ENCODE assay signal across 8 cellular contexts in the genomic region with DNA sequence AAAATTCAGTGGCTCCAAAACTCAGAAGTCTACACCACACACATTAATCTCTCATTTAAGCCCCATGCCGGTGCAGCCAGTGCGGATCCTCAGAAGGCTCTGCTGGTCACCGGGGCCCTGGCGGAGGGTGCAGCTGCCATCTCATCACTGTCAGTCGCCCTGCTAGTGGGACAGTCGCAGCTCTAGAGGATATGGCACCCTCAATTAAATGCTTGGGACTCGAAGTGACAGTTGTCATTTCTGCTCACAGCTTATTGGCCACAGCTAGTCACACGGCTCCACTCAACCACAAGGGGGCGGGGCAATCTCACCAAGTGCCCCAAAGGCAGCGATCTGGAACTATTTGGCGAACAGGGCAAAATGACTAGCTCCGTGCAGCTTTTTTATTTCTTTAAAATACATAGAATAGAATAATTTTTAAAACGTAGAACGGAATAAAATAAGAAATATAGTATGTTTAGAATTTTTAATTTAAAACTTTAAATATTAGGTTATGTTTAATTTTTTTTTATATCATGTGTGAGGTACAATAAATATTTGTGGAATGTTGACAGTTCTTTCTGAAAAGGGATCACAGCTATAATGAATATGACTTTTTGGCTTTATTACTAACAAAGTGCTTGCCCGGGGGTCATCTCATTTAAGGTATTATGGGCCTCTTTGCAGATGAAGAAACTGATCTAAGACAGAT. TPM values are rescaled to one million over a fixed set of nuclear protein-coding genes. Genes with fewer than 3 reads are reported as not detected.
DNase-seq lines count a peak whose midpoint lies in the region; ATAC-seq and TF ChIP-seq lines count a peak whose summit lies in the region.

No MANE protein-coding gene starts in this region.

- H3K9me3 ChIP-seq in HCT116 (ENCODE audit: control insufficient read depth in 1 of 2, insufficient read depth in 1 of 2, low read depth in 1 of 2, low read length in 2 of 2) (no peaks in the 10 kb centered on the region), WERI-Rb-1 (ENCODE audit: severe bottlenecking) (no peaks in the 10 kb centered on the region)

- H3K4me2 ChIP-seq in HCT116 (ENCODE audit: low read length) = peak overlapping the region; percentile 77

- no peaks in the 10 kb centered on the region for H3K36me3 Mint-ChIP-seq in MCF 10A (ENCODE audit: insufficient read depth, unreplicated experiment)

- H3K4me3 ChIP-seq in HCT116 (replicated peaks in 1 of 2; ENCODE audit: low read depth in 1 of 2, low read length in 2 of 2) (peak overlapping the region in 1 of 2 experiments; percentile 30; a peak in 2 of 4 replicates), WERI-Rb-1 (ENCODE audit: low read depth, low read length) (peak overlapping the region; percentile 7; the same call in 1 of the 2 replicates)

- no peak overlapping the region for H3K4me3 Mint-ChIP-seq in MCF 10A (ENCODE audit: unreplicated experiment)

- H3K79me2 ChIP-seq in HCT116 (ENCODE audit: insufficient read depth, low read length) = no peaks in the 10 kb centered on the region

- peaks cover 59% of the 10 kb centered on the region for H3K27me3 Mint-ChIP-seq in MCF 10A (ENCODE audit: insufficient read depth, unreplicated experiment)

- H3K27me3 ChIP-seq in HCT116 (ENCODE audit: insufficient read depth, low read length) (peaks cover 11% of the 10 kb centered on the region; the same call in 1 of the 2 replicates), WERI-Rb-1 (ENCODE audit: insufficient read depth, low read depth, severe bottlenecking) (no peaks in the 10 kb centered on the region)

- intact Hi-C loops in HCT116 (cut with micrococcal nuclease) = loop anchor here (2.0 kb wide), 1 partner anchor 40 kb away; no protein-coding TSS in a partner anchor
- intact Hi-C loops in MCF 10A (cut with micrococcal nuclease) = loop anchor here (1.0 to 5.0 kb wide), 3 partner anchors 136 to 204 kb away; no protein-coding TSS in a partner anchor

- H4K20me1 ChIP-seq in HCT116 (ENCODE audit: insufficient read depth) = no peaks in the 10 kb centered on the region

- H3K9me3 Mint-ChIP-seq in MCF 10A (ENCODE audit: unreplicated experiment) = no peaks in the 10 kb centered on the region

- H3K36me3 ChIP-seq in HCT116 (ENCODE audit: control insufficient read depth in 1 of 2, insufficient read depth in 2 of 2, low read length in 2 of 2) (no peaks in the 10 kb centered on the region), WERI-Rb-1 (no peaks in the 10 kb centered on the region)

- H3K4me1 Mint-ChIP-seq in MCF 10A (ENCODE audit: insufficient read depth, unreplicated experiment) = no peaks in the 10 kb centered on the region

- RAD21 ChIA-PET in HCT116 (lab: Charles Lee; ENCODE audit: low non-redundant PET in 1 of 2, low total read pairs in 2 of 2, uncharacterized antibody in 2 of 2, unreplicated experiment in 2 of 2) = interaction anchor here in 1 of 2 experiments (1.1 kb wide), 1 partner anchor 202 kb away, joined by 3 read pairs; no protein-coding TSS in a partner anchor

- H3K27ac ChIP-seq in HCT116 (ENCODE audit: low read depth, low read length) = no peak overlapping the region
- H3K27ac ChIP-seq in WERI-Rb-1 = no peak overlapping the region

- BruUV-seq in HCT116 (replicated peaks; lab: Mats Ljungman, UMichigan) (no TSS peak), MCF 10A (replicated peaks; lab: Mats Ljungman, UMichigan) (no TSS peak)

- no peaks in the 10 kb centered on the region for H3K9me2 ChIP-seq in HCT116 (ENCODE audit: insufficient read depth)

- no peak overlapping the region for H3K27ac Mint-ChIP-seq in MCF 10A (ENCODE audit: low read depth, unreplicated experiment)

- peaks cover 0 to 9% of the 10 kb centered on the region in 2 experiments; a peak in 2 of 4 replicates for H3K4me1 ChIP-seq in HCT116 (ENCODE audit: control insufficient read depth in 1 of 2, insufficient read depth in 2 of 2, low read length in 2 of 2)

- POLR2A ChIA-PET in HCT116 (lab: Charles Lee) (interaction anchor here (1.3 kb wide), 1 partner anchor 15 kb away, joined by 4 read pairs; no protein-coding TSS in a partner anchor), MCF 10A (lab: Yijun Ruan, JAX) (interaction anchor here (0.6 to 2.0 kb wide), 3 partner anchors 10 to 210 kb away, joined by 3 to 6 read pairs (median 4); no protein-coding TSS in a partner anchor)

- TF ChIP-seq RAD21 in HCT116 (IDR thresholded peaks at IDR 0.05; ENCODE audit: low read depth) = peak; percentile 68

- no peak for TF ChIP-seq POLR2A in HCT116 (IDR thresholded peaks at IDR 0.05; ENCODE audit: borderline replicate concordance, extremely low read depth, insufficient read depth, insufficient read length)

- peak; percentile 98 for ATAC-seq in HCT116
- no peak for ATAC-seq in HG02642 (IDR thresholded peaks at IDR 0.05; ENCODE audit: poor library complexity, unreplicated experiment)

- CTCF ChIA-PET in HCT116 (lab: Charles Lee) (interaction anchor here (0.7 to 1.6 kb wide), 9 partner anchors 10 to 202 kb away, joined by 3 to 10 read pairs (median 4); no protein-coding TSS in a partner anchor), MCF 10A (lab: Yijun Ruan, JAX) (interaction anchor here (0.7 to 3.0 kb wide), 26 partner anchors 8 to 209 kb away, joined by 3 to 17 read pairs (median 4); a partner anchor contains a TSS)

- DNase-seq in DMS 273 (lab: John Stamatoyannopoulos, UW; ENCODE audit: unreplicated experiment) (peak; percentile 88), HCT116 (ENCODE audit: low read depth, low spot score) (peak; percentile 73), NCI-H2107 (lab: John Stamatoyannopoulos, UW) (peak; percentile 72), WERI-Rb-1 (peak; percentile 88), MCF 10A (ENCODE audit: unreplicated experiment) (peak; percentile 81), inferior parietal cortex (ENCODE audit: extremely low spot score) (peak; percentile 86)
- peak; percentile 70 to 74 for DNase-seq in stimulated activated CD4-positive, alpha-beta T cell treated with anti-CD3 and anti-CD28 coated beads, Interleukin-15, amount 100 ng/mL, for 1 hour (ENCODE audit: low read depth in 1 of 2, low spot score in 1 of 2)

- peak overlapping the region; percentile 77 for H2AFZ ChIP-seq in HCT116 (ENCODE audit: low read depth, low read length, poor library complexity, severe bottlenecking)

- no peak overlapping the region for H3K9ac ChIP-seq in HCT116 (ENCODE audit: low read length)

- TF ChIP-seq CTCF in HCT116 (IDR thresholded peaks at IDR 0.05 in 2 of 3, conservative IDR thresholded peaks at IDR 0.05 in 1 of 3; ENCODE audit: borderline replicate concordance in 1 of 3, insufficient read depth in 1 of 3, low read depth in 2 of 3, low read length in 2 of 3) (peak in 1 of 3 experiments; percentile 41; a peak in 1 of 6 replicates), WERI-Rb-1 (IDR thresholded peaks at IDR 0.05; ENCODE audit: low read depth, low read length) (peak; percentile 61), MCF 10A (IDR thresholded peaks at IDR 0.05; ENCODE audit: unreplicated experiment) (peak; percentile 35)

TF ChIP-seq in HCT116, 20 proteins besides CTCF, POLR2A, EP300 and RAD21:
- TF ChIP-seq CBX3 (IDR thresholded peaks at IDR 0.05; ENCODE audit: low read depth) = no peak
- TF ChIP-seq, protein P1, sequence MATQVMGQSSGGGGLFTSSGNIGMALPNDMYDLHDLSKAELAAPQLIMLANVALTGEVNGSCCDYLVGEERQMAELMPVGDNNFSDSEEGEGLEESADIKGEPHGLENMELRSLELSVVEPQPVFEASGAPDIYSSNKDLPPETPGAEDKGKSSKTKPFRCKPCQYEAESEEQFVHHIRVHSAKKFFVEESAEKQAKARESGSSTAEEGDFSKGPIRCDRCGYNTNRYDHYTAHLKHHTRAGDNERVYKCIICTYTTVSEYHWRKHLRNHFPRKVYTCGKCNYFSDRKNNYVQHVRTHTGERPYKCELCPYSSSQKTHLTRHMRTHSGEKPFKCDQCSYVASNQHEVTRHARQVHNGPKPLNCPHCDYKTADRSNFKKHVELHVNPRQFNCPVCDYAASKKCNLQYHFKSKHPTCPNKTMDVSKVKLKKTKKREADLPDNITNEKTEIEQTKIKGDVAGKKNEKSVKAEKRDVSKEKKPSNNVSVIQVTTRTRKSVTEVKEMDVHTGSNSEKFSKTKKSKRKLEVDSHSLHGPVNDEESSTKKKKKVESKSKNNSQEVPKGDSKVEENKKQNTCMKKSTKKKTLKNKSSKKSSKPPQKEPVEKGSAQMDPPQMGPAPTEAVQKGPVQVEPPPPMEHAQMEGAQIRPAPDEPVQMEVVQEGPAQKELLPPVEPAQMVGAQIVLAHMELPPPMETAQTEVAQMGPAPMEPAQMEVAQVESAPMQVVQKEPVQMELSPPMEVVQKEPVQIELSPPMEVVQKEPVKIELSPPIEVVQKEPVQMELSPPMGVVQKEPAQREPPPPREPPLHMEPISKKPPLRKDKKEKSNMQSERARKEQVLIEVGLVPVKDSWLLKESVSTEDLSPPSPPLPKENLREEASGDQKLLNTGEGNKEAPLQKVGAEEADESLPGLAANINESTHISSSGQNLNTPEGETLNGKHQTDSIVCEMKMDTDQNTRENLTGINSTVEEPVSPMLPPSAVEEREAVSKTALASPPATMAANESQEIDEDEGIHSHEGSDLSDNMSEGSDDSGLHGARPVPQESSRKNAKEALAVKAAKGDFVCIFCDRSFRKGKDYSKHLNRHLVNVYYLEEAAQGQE (IDR thresholded peaks at IDR 0.05; ENCODE audit: low read depth) = no peak
- TF ChIP-seq SRF (IDR thresholded peaks at IDR 0.05; ENCODE audit: low read depth) = no peak
- TF ChIP-seq ELF1 (IDR thresholded peaks at IDR 0.05; ENCODE audit: borderline replicate concordance, low read depth) = no peak
- no peak for TF ChIP-seq SIN3A (IDR thresholded peaks at IDR 0.05; ENCODE audit: low read depth)
- peak; percentile 23 for TF ChIP-seq YY1 (IDR thresholded peaks at IDR 0.05; ENCODE audit: extremely low read depth, insufficient replicate concordance, low read depth, low read length)
- no peak for TF ChIP-seq JUND (IDR thresholded peaks at IDR 0.05)

RNA-seq across cellular contexts. Expression of a gene that starts 8.0 kb away (rescaled TPM):
- 1.2 TPM for total RNA-seq in HCT116 (2021; ENCODE audit: unreplicated experiment)
- polyA plus RNA-seq in HCT116 (2012) = 0.99 and 1.4 TPM in 2 replicates
- total RNA-seq in MCF 10A (2022) = not detected in 2 replicates
